1 cellular context compared by ENCODE assay signal in the genomic region with DNA sequence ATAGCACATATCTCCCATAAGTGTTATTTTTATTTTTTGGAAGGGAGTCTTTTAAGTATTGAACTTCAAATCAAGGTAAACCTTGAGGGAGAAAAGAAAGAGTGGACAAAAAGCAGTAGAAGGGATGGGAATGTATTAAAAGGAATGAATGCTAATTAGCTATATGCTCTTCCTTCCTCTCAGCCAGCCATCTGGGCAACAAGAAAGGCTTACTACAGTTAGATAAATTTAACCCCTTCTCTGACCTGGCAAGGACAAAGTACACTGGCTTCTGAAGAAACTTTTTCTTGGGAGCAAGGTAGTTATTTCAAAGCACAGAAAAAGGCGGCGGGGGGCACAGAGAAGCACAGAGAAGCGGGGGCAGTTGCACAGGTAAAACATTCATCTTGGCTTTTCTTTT.
TF ChIP-seq lines count a peak whose summit lies in the region.

No MANE protein-coding gene starts in this region.

TF ChIP-seq in SK-N-SH, 30 proteins besides CTCF, POLR2A, EP300 and RAD21:
- TF ChIP-seq SIN3A (IDR thresholded peaks at IDR 0.05; ENCODE audit: borderline replicate concordance, low read depth, low read length): no peak
- TF ChIP-seq, protein P1, sequence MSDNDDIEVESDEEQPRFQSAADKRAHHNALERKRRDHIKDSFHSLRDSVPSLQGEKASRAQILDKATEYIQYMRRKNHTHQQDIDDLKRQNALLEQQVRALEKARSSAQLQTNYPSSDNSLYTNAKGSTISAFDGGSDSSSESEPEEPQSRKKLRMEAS (IDR thresholded peaks at IDR 0.05; ENCODE audit: low read depth): no peak
- no peak for TF ChIP-seq RCOR1 (IDR thresholded peaks at IDR 0.05; ENCODE audit: low read length)
- TF ChIP-seq FOSL2 (IDR thresholded peaks at IDR 0.05; ENCODE audit: borderline replicate concordance, low read depth): no peak
- TF ChIP-seq PBX3 (IDR thresholded peaks at IDR 0.05): no peak
- no peak for TF ChIP-seq MEF2A (IDR thresholded peaks at IDR 0.05; ENCODE audit: borderline replicate concordance, low read depth)
- TF ChIP-seq GABPA (IDR thresholded peaks at IDR 0.05; ENCODE audit: low read depth): no peak
- TF ChIP-seq EZH2phosphoT487 (IDR thresholded peaks at IDR 0.05; ENCODE audit: borderline replicate concordance, low read depth): no peak
- TF ChIP-seq RXRA (IDR thresholded peaks at IDR 0.05; ENCODE audit: borderline replicate concordance, low read depth): no peak
- TF ChIP-seq POLR2AphosphoS5 (IDR thresholded peaks at IDR 0.05; ENCODE audit: low read depth, low read length): no peak
